Comparison of ENCODE assay signal across 10 cellular contexts in the genomic region with DNA sequence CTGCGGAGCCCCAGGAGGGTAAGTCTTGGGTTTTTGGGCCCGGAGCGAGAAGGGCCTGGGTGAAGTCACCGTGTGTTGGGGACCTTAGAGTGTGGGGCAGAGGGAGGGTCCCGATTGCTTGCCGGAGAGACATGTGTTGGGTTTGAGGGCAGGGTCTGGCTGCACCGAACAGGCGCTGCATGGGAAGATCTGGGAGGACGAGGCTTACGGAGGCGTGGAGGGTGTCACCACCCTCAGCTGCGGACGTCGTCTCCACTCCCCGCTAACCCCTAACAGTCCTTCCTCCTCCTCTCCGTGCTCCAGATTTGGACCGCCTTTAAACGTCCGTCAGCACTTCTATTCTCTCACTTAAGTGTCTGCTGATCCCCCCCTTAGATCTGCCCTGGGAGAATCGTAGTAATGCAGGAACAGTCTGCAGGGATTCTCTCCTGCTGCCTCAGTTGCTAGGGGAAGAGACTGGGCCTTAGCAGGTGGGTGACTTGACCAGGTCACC. TPM values are rescaled to one million over a fixed set of nuclear protein-coding genes. Genes with fewer than 3 reads are reported as not detected.
DNase-seq lines count a peak whose midpoint lies in the region; ATAC-seq and TF ChIP-seq lines count a peak whose summit lies in the region.
"Not testable (repeated sequence)": the region's sequence is repeated elsewhere in the genome, so short reads cannot be mapped to it uniquely, and the experiment has no call there.
"Had no signal": no experiment of that assay in that cellular context is flagged by ENCODE, and none has a peak within 500 bp of the region (broad histone marks: within the 10 kb centered on the region; RNA-seq: fewer than 3 reads in every experiment).

No MANE protein-coding gene starts in this region.

- DNase-seq in EL (peak; percentile 9), heart left ventricle (peak in 1 of 5 donors; percentile 29)
- DNase-seq in NT2/D1 (ENCODE audit: low read depth, low spot score); vagina (ENCODE audit: extremely low spot score in 2 of 2): not testable (repeated sequence)
- peak; percentile 42 for DNase-seq in activated CD8-positive, alpha-beta memory T cell treated with anti-CD3 and anti-CD28 coated beads, Interleukin-2, amount 10 ng/mL, durations not matched to agents 7 days and 5 days
- peak; percentile 5 for DNase-seq in central memory CD4-positive, alpha-beta T cell

- intact Hi-C loops in heart left ventricle (cut with DNase I); vagina (cut with DNase I): not testable (repeated sequence)

- not testable (repeated sequence) for H3K36me3 ChIP-seq in NT2/D1 (ENCODE audit: insufficient read depth, insufficient read length, low read length); mucosa of stomach (ENCODE audit: control insufficient read depth, insufficient read depth, low read length); vagina
- H3K36me3 ChIP-seq in heart left ventricle, result peaks cover 0 to 19% (median 12%) of the 10 kb centered on the region in 9 donors

- peak overlapping the region; percentile 67 to 98 (median 92) for H3K27ac ChIP-seq in heart left ventricle
- H3K27ac ChIP-seq in skin epidermis, result peak overlapping the region; percentile 49 to 99 (median 93)
- peak overlapping the region; percentile 82 for H3K27ac ChIP-seq in vagina

- peak overlapping the region; percentile 67 for H3K9ac ChIP-seq in NT2/D1 (ENCODE audit: insufficient read length, low read depth)
- H3K9ac ChIP-seq in mucosa of stomach (ENCODE audit: low read length), result peak overlapping the region; percentile 65

- H3K4me1 ChIP-seq in NT2/D1 (ENCODE audit: insufficient read depth, insufficient read length); heart left ventricle; mucosa of stomach (ENCODE audit: control insufficient read depth, insufficient read depth, low read length); vagina: not testable (repeated sequence)

- CTCF ChIA-PET in activated CD8-positive, alpha-beta memory T cell treated with anti-CD3 and anti-CD28 coated beads, Interleukin-2, amount 10 ng/mL, durations not matched to agents 7 days and 5 days (lab: Charles Lee), result not testable (repeated sequence)

- not testable (repeated sequence) for H3K27me3 ChIP-seq in NT2/D1 (ENCODE audit: insufficient read depth, insufficient read length); heart left ventricle; mucosa of stomach (ENCODE audit: control insufficient read depth, insufficient read depth, low read length); vagina

- not testable (repeated sequence) for TF ChIP-seq POLR2A in heart left ventricle (IDR thresholded peaks at IDR 0.05); vagina (IDR thresholded peaks at IDR 0.05)

- not testable (repeated sequence) for TF ChIP-seq CTCF in heart left ventricle (IDR thresholded peaks at IDR 0.05); vagina (IDR thresholded peaks at IDR 0.05)

- peak overlapping the region; percentile 61 for H3K4me3 ChIP-seq in NT2/D1 (ENCODE audit: insufficient read length, low read depth)
- H3K4me3 ChIP-seq in heart left ventricle, result peak overlapping the region; percentile 67 to 93 (median 84)
- H3K4me3 ChIP-seq in mucosa of stomach (ENCODE audit: low read length), result not testable (repeated sequence)
- H3K4me3 ChIP-seq in skin epidermis, result peak overlapping the region; percentile 65 to 99 (median 81)
- peak overlapping the region; percentile 68 to 89 for H3K4me3 ChIP-seq in vagina

- not testable (repeated sequence) for ATAC-seq in activated CD8-positive, alpha-beta memory T cell treated with anti-CD3 and anti-CD28 coated beads, Interleukin-2, amount 10 ng/mL, durations not matched to agents 7 days and 5 days; heart left ventricle

- H3K36me3 Mint-ChIP-seq in activated CD8-positive, alpha-beta memory T cell treated with anti-CD3 and anti-CD28 coated beads, Interleukin-2, amount 10 ng/mL, durations not matched to agents 7 days and 5 days, result peaks cover 17% of the 10 kb centered on the region

- H3K9me3 Mint-ChIP-seq in activated CD8-positive, alpha-beta memory T cell treated with anti-CD3 and anti-CD28 coated beads, Interleukin-2, amount 10 ng/mL, durations not matched to agents 7 days and 5 days (ENCODE audit: low read depth), result not testable (repeated sequence)

- peak overlapping the region; percentile 97 for H3K4me3 Mint-ChIP-seq in activated CD8-positive, alpha-beta memory T cell treated with anti-CD3 and anti-CD28 coated beads, Interleukin-2, amount 10 ng/mL, durations not matched to agents 7 days and 5 days

- H3K4me1 Mint-ChIP-seq in activated CD8-positive, alpha-beta memory T cell treated with anti-CD3 and anti-CD28 coated beads, Interleukin-2, amount 10 ng/mL, durations not matched to agents 7 days and 5 days, result peaks cover 14% of the 10 kb centered on the region

- not testable (repeated sequence) for H3K27me3 Mint-ChIP-seq in activated CD8-positive, alpha-beta memory T cell treated with anti-CD3 and anti-CD28 coated beads, Interleukin-2, amount 10 ng/mL, durations not matched to agents 7 days and 5 days

- H3K9me3 ChIP-seq in NT2/D1 (ENCODE audit: insufficient read depth, low read length); heart left ventricle; mucosa of stomach (ENCODE audit: control insufficient read depth, low read length); vagina: not testable (repeated sequence)

- peak overlapping the region; percentile 83 for H3K27ac Mint-ChIP-seq in activated CD8-positive, alpha-beta memory T cell treated with anti-CD3 and anti-CD28 coated beads, Interleukin-2, amount 10 ng/mL, durations not matched to agents 7 days and 5 days

- 0 to 1% (median 0%) methylated on average over 7 to 16 of the region's 20 CpGs for WGBS in heart left ventricle, 4 donors

RNA-seq across cellular contexts. Expression of a gene that starts 8.2 kb away (rescaled TPM):
- total RNA-seq in activated CD8-positive, alpha-beta memory T cell treated with anti-CD3 and anti-CD28 coated beads, Interleukin-2, amount 10 ng/mL, durations not matched to agents 7 days and 5 days, result not detected
- total RNA-seq in heart left ventricle (not detected), vagina (not detected)
- polyA plus RNA-seq in heart left ventricle, result under 1 TPM in 1 of 2 donors, not detected in 1; 0.15 TPM
- total RNA-seq: sciatic nerve, temporal lobe had no signal

RNA-seq across cellular contexts. Expression of a gene that starts 31.7 kb away (rescaled TPM):
- 10 to 100 TPM; 22.2 to 34.5 TPM for total RNA-seq in activated CD8-positive, alpha-beta memory T cell treated with anti-CD3 and anti-CD28 coated beads, Interleukin-2, amount 10 ng/mL, durations not matched to agents 7 days and 5 days
- 10 to 100 TPM in 5 of 9 donors, 1 to 10 TPM in 4; 7.4 to 15.2 (median 11.4) TPM for total RNA-seq in heart left ventricle
- polyA plus RNA-seq in heart left ventricle, result 10 to 100 TPM; 15.1 TPM
- total RNA-seq in vagina, result 17.4 TPM
